ENCODE assay signal across 1 cellular context in the genomic region with DNA sequence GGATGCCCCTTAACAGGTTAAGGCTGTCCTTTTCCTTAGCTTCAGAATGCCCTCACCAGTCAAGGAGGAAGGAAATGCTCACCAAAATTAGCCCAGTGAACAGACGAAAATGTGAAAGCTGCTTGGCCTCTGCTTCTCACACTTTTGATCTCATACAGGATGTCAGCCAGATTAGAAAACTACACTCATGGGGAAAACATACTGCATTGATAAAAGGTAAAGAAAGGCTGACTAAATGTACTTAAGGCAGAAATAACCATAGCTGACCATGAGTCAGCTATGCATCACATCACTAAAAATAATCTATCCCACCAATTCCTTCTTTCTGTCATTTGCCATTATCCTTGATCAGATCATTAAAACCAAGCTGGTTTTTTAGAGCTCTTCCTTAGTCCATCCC.
TF ChIP-seq lines count a peak whose summit lies in the region.

No MANE protein-coding gene starts in this region.

TF ChIP-seq in SK-N-SH, 30 proteins besides CTCF, POLR2A, EP300 and RAD21 (continued from another document):
- TF ChIP-seq, protein P1, sequence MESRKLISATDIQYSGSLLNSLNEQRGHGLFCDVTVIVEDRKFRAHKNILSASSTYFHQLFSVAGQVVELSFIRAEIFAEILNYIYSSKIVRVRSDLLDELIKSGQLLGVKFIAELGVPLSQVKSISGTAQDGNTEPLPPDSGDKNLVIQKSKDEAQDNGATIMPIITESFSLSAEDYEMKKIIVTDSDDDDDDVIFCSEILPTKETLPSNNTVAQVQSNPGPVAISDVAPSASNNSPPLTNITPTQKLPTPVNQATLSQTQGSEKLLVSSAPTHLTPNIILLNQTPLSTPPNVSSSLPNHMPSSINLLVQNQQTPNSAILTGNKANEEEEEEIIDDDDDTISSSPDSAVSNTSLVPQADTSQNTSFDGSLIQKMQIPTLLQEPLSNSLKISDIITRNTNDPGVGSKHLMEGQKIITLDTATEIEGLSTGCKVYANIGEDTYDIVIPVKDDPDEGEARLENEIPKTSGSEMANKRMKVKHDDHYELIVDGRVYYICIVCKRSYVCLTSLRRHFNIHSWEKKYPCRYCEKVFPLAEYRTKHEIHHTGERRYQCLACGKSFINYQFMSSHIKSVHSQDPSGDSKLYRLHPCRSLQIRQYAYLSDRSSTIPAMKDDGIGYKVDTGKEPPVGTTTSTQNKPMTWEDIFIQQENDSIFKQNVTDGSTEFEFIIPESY (IDR thresholded peaks at IDR 0.05; ENCODE audit: borderline replicate concordance, low read depth) = no peak
- TF ChIP-seq POLR2AphosphoS5 (IDR thresholded peaks at IDR 0.05; ENCODE audit: low read depth, low read length) (peak; percentile 13; the same call in 1 of the 2 replicates), MXI1 (IDR thresholded peaks at IDR 0.05; ENCODE audit: low read depth, low read length) (no peak)
- TF ChIP-seq, protein P2, sequence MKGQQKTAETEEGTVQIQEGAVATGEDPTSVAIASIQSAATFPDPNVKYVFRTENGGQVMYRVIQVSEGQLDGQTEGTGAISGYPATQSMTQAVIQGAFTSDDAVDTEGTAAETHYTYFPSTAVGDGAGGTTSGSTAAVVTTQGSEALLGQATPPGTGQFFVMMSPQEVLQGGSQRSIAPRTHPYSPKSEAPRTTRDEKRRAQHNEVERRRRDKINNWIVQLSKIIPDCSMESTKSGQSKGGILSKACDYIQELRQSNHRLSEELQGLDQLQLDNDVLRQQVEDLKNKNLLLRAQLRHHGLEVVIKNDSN (IDR thresholded peaks at IDR 0.05; ENCODE audit: borderline replicate concordance, low read depth) = no peak
